12 cellular contexts compared by ENCODE assay signal in the genomic region with DNA sequence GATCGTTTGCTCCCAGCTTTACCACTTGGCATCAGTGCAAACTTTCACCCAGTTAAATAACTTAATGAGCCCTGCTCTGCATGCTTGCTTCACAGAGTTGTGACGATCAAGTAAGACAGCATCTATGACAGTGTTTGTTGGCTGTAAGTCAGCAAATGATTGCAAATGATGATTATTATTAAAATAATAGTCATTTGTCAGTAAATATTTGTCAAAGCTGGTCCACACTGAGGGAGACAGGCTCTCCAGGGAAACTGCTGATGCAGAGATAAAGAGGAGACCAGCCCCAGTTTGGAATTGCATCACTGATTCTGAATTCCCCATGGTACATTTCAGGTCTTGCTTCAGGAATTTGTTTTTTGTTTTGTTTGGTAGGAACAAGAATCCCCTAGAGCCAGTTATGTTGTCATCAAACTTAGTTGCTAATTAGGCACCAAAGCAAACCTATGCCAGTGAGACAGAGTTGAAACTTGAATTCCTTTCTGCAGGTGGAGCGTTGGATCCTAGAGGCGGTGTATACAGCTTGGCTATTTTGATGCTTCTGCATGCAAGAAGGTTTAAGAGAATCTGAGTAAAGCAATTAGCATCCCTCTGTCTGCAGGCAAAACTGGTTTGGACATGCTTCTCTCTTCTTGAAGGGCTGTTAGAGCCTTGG.
DNase-seq lines count a peak whose midpoint lies in the region; ATAC-seq and TF ChIP-seq lines count a peak whose summit lies in the region.
"Had no signal": no experiment of that assay in that cellular context is flagged by ENCODE, and none has a peak within 500 bp of the region (broad histone marks: within the 10 kb centered on the region; RNA-seq: fewer than 3 reads in every experiment).

No MANE protein-coding gene starts in this region.

- peaks cover 28% of the 10 kb centered on the region for H3K4me1 Mint-ChIP-seq in HFFc6 (ENCODE audit: low read depth)
- peaks cover 8% of the 10 kb centered on the region for H3K4me1 Mint-ChIP-seq in activated naive CD8-positive, alpha-beta T cell treated with anti-CD3 and anti-CD28 coated beads, Interleukin-2, amount 50 U/mL, for 24 hours

- H3K27ac Mint-ChIP-seq in HFFc6, result no peak overlapping the region
- no peak overlapping the region for H3K27ac Mint-ChIP-seq in activated naive CD8-positive, alpha-beta T cell treated with anti-CD3 and anti-CD28 coated beads, Interleukin-2, amount 50 U/mL, for 24 hours
- H3K27ac Mint-ChIP-seq: CD4-positive, alpha-beta memory T cell had no signal

- H3K9me3 ChIP-seq in adipocyte (ENCODE audit: control insufficient read depth, low read length), result no peaks in the 10 kb centered on the region
- no peaks in the 10 kb centered on the region for H3K9me3 ChIP-seq in gastroesophageal sphincter
- no peaks in the 10 kb centered on the region for H3K9me3 ChIP-seq in stomach smooth muscle (ENCODE audit: control insufficient read depth in 2 of 2, low read length in 2 of 2)

- no peak for TF ChIP-seq POLR2A in gastroesophageal sphincter (IDR thresholded peaks at IDR 0.05)

- no peaks in the 10 kb centered on the region for H3K27me3 ChIP-seq in adipocyte (replicated peaks; ENCODE audit: control insufficient read depth, insufficient read depth, low read length)
- no peaks in the 10 kb centered on the region for H3K27me3 ChIP-seq in gastroesophageal sphincter
- H3K27me3 ChIP-seq in stomach smooth muscle (ENCODE audit: control insufficient read depth in 1 of 2, insufficient read depth in 2 of 2, low read length in 2 of 2), result no peaks in the 10 kb centered on the region

- DNase-seq in HFFc6 (peak; percentile 28), adipocyte (ENCODE audit: low read depth) (peak; percentile 59)
- no peak for DNase-seq in stimulated activated naive CD4-positive, alpha-beta T cell (lab: John Stamatoyannopoulos, UW)
- no peak for DNase-seq in activated naive CD8-positive, alpha-beta T cell treated with anti-CD3 and anti-CD28 coated beads, Interleukin-2, amount 50 U/mL, for 24 hours
- DNase-seq: activated naive CD4-positive, alpha-beta T cell; CD4-positive, alpha-beta memory T cell; NCI-H2171; WERI-Rb-1 had no signal

- no peaks in the 10 kb centered on the region for H3K9me3 Mint-ChIP-seq in HFFc6
- no peaks in the 10 kb centered on the region for H3K9me3 Mint-ChIP-seq in activated naive CD8-positive, alpha-beta T cell treated with anti-CD3 and anti-CD28 coated beads, Interleukin-2, amount 50 U/mL, for 24 hours

- H3K4me1 ChIP-seq in adipocyte (ENCODE audit: control insufficient read depth, insufficient read depth, low read length), result peaks cover 30% of the 10 kb centered on the region
- peaks cover 8 to 41% (median 12%) of the 10 kb centered on the region in 3 donors for H3K4me1 ChIP-seq in gastroesophageal sphincter
- H3K4me1 ChIP-seq in stomach smooth muscle (ENCODE audit: control insufficient read depth, insufficient read depth, low read length), result peaks cover 12% of the 10 kb centered on the region

- no peaks in the 10 kb centered on the region for H3K27me3 Mint-ChIP-seq in HFFc6 (ENCODE audit: insufficient read depth)
- H3K27me3 Mint-ChIP-seq in activated naive CD8-positive, alpha-beta T cell treated with anti-CD3 and anti-CD28 coated beads, Interleukin-2, amount 50 U/mL, for 24 hours, result no peaks in the 10 kb centered on the region
- H3K27me3 Mint-ChIP-seq: CD4-positive, alpha-beta memory T cell had no signal

- H3K36me3 Mint-ChIP-seq in HFFc6 (ENCODE audit: low read depth), result peaks cover 5% of the 10 kb centered on the region; the same call in 1 of the 2 replicates
- no peaks in the 10 kb centered on the region for H3K36me3 Mint-ChIP-seq in activated naive CD8-positive, alpha-beta T cell treated with anti-CD3 and anti-CD28 coated beads, Interleukin-2, amount 50 U/mL, for 24 hours (ENCODE audit: low read depth)

- H3K4me3 ChIP-seq in adipocyte (ENCODE audit: low read length) (peak overlapping the region; percentile 13), gastroesophageal sphincter (no peak overlapping the region), stomach smooth muscle (ENCODE audit: low read length in 2 of 2) (no peak overlapping the region)
- H3K4me3 ChIP-seq: SK-N-MC had no signal

- peak overlapping the region in 3 of 4 donors; percentile 21 to 29 (median 22) for H3K27ac ChIP-seq in gastroesophageal sphincter
- peak overlapping the region; percentile 8 for H3K27ac ChIP-seq in stomach smooth muscle (ENCODE audit: low read length)
- H3K27ac ChIP-seq: SK-N-MC, WERI-Rb-1 had no signal

- TF ChIP-seq CTCF in HFFc6 (IDR thresholded peaks at IDR 0.05) (no peak), gastroesophageal sphincter (IDR thresholded peaks at IDR 0.05) (no peak)

- 50 to 61% methylated on average over 3 to 4 of the region's 4 CpGs for WGBS in gastroesophageal sphincter (ENCODE audit: low coverage in 1 of 2), 2 donors

- H3K36me3 ChIP-seq in adipocyte (ENCODE audit: control insufficient read depth, insufficient read depth, low read length, severe bottlenecking), result no peaks in the 10 kb centered on the region
- no peaks in the 10 kb centered on the region for H3K36me3 ChIP-seq in gastroesophageal sphincter
- H3K36me3 ChIP-seq in stomach smooth muscle (ENCODE audit: control insufficient read depth in 2 of 2, insufficient read depth in 2 of 2, low read length in 2 of 2), result peaks cover 0 to under 1% of the 10 kb centered on the region in 2 donors
- H3K36me3 ChIP-seq: WERI-Rb-1 had no signal

- H3K9ac ChIP-seq in adipocyte (ENCODE audit: low read length) (peak overlapping the region; percentile 52), stomach smooth muscle (ENCODE audit: low read length in 2 of 2) (no peak overlapping the region)

- H3K4me3 Mint-ChIP-seq in HFFc6, result no peak overlapping the region
- H3K4me3 Mint-ChIP-seq in activated naive CD8-positive, alpha-beta T cell treated with anti-CD3 and anti-CD28 coated beads, Interleukin-2, amount 50 U/mL, for 24 hours, result no peak overlapping the region
- H3K4me3 Mint-ChIP-seq: CD4-positive, alpha-beta memory T cell had no signal

- TF ChIP-seq EP300 in gastroesophageal sphincter (IDR thresholded peaks at IDR 0.05), result no peak

- ATAC-seq in gastroesophageal sphincter (peak; percentile 75), HG02623 (IDR thresholded peaks at IDR 0.05; ENCODE audit: unreplicated experiment) (no peak)
- no peak for ATAC-seq in activated naive CD8-positive, alpha-beta T cell treated with anti-CD3 and anti-CD28 coated beads, Interleukin-2, amount 50 U/mL, for 24 hours

Comparison
In these comparisons a context has a peak if more than half of its experiments do, and no peak if none do; other contexts are left out.
1. DNase-seq: peak in HFFc6 (single experiment) and adipocyte (single experiment); none in stimulated activated naive CD4-positive, alpha-beta T cell (0 of 6) and activated naive CD8-positive, alpha-beta T cell treated with anti-CD3 and anti-CD28 coated beads, Interleukin-2, amount 50 U/mL, for 24 hours (single experiment).